In the genomic region with DNA sequence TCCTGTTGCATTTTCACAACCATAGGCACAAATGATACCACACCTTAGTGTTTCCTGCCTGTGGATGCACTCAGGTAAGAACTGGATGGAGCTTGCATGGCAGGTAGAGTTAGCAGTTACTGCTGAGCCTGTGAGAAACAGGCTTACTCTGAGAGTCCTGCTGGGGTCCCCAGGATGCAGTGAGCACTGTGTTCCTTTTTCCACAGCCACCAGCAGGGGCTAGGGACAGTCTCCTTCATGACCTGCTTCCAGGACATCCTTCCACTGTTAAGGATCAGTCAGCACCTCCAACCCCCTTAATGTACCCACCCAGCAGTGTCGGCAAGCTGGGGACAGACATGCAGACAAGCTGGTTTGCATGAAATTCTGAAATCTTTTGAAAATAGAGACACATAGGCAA, we compare ENCODE assay signal across 1 cellular context.
TF ChIP-seq lines count a peak whose summit lies in the region.

No MANE protein-coding gene starts in this region.

TF ChIP-seq in H1, 55 proteins besides CTCF, POLR2A, EP300 and RAD21:
- TF ChIP-seq CHD1 (IDR thresholded peaks at IDR 0.05; ENCODE audit: low read depth, low read length) (no peak), TAF1 (IDR thresholded peaks at IDR 0.05; ENCODE audit: low read depth, low read length) (no peak), ASH2L (IDR thresholded peaks at IDR 0.05; ENCODE audit: low read length) (no peak), GABPA (IDR thresholded peaks at IDR 0.05; ENCODE audit: borderline replicate concordance, insufficient read depth, low read length) (no peak), TBP (IDR thresholded peaks at IDR 0.05; ENCODE audit: low read depth, low read length) (no peak), KDM5A (IDR thresholded peaks at IDR 0.05; ENCODE audit: low read length) (no peak), CREB1 (IDR thresholded peaks at IDR 0.05) (no peak), CBX8 (IDR thresholded peaks at IDR 0.05; ENCODE audit: borderline replicate concordance, low read depth, low read length) (no peak), KDM1A (IDR thresholded peaks at IDR 0.05; ENCODE audit: borderline replicate concordance, low read length) (no peak), TAF7 (optimal IDR thresholded peaks at IDR 0.05; ENCODE audit: borderline replicate concordance, low read depth, low read length) (no peak), SIX5 (IDR thresholded peaks at IDR 0.05; ENCODE audit: low read depth, low read length) (no peak)
- TF ChIP-seq, protein P1, sequence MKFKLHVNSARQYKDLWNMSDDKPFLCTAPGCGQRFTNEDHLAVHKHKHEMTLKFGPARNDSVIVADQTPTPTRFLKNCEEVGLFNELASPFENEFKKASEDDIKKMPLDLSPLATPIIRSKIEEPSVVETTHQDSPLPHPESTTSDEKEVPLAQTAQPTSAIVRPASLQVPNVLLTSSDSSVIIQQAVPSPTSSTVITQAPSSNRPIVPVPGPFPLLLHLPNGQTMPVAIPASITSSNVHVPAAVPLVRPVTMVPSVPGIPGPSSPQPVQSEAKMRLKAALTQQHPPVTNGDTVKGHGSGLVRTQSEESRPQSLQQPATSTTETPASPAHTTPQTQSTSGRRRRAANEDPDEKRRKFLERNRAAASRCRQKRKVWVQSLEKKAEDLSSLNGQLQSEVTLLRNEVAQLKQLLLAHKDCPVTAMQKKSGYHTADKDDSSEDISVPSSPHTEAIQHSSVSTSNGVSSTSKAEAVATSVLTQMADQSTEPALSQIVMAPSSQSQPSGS (IDR thresholded peaks at IDR 0.05; ENCODE audit: low read length): no peak
